Comparison of ENCODE assay signal across 8 cellular contexts in the genomic region with DNA sequence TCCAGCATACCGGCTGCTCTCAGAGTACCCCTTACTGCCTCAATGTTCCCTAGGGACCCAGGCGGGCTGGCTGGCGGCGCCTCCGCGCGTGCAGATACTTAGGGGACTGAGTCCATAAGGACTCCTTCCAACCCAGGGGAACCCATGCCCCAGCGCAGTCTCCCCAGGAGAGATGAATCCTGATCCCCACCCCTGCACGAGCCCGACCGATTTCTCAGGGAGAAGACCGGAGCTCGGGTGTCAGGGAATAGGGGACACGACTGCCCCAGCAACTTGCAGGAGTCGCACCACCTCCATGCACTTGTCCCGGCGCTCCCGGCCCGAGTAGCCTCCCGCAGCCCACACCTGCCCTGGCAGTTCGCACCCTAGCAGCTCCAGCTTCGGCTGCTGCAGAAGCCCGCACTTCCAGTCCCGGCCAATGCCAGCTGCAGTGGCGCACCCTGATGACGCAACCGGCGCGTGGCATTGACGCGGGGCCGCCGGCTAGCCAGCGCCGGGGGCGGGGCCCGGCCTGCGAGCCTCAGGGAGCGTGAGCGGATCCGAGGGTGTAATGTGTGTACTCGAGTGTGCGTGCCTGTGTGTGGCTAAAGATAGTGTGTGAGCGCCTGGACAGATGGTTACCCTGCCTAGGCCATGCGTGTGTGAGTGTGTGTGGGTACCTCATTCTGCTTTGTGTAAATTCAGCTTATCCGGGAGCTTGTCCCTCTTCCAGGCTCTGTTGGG. TPM values are rescaled to one million over a fixed set of nuclear protein-coding genes. Genes with fewer than 3 reads are reported as not detected.
DNase-seq lines count a peak whose midpoint lies in the region; ATAC-seq and TF ChIP-seq lines count a peak whose summit lies in the region.

A gene with protein sequence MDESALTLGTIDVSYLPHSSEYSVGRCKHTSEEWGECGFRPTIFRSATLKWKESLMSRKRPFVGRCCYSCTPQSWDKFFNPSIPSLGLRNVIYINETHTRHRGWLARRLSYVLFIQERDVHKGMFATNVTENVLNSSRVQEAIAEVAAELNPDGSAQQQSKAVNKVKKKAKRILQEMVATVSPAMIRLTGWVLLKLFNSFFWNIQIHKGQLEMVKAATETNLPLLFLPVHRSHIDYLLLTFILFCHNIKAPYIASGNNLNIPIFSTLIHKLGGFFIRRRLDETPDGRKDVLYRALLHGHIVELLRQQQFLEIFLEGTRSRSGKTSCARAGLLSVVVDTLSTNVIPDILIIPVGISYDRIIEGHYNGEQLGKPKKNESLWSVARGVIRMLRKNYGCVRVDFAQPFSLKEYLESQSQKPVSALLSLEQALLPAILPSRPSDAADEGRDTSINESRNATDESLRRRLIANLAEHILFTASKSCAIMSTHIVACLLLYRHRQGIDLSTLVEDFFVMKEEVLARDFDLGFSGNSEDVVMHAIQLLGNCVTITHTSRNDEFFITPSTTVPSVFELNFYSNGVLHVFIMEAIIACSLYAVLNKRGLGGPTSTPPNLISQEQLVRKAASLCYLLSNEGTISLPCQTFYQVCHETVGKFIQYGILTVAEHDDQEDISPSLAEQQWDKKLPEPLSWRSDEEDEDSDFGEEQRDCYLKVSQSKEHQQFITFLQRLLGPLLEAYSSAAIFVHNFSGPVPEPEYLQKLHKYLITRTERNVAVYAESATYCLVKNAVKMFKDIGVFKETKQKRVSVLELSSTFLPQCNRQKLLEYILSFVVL (minus strand): TSS at position 437 of the 723 bp plus-strand sequence. CDS start 1,981 bp downstream, outside the sequence.

- H3K4me3 Mint-ChIP-seq in chondrocyte (ENCODE audit: unreplicated experiment) = peak within 1 kb of the TSS; percentile 81

- H3K4me1 Mint-ChIP-seq in chondrocyte (ENCODE audit: low read depth) = peaks cover 17% of the 10 kb centered on the region

- peak; percentile 96 for DNase-seq in AG08396 (ENCODE audit: low spot score)
- DNase-seq in NCI-H446 (lab: John Stamatoyannopoulos, UW) = peak; percentile 48 to 84
- peak; percentile 98 to 99 for DNase-seq in activated CD4-positive, alpha-beta T cell treated with anti-CD3 and anti-CD28 coated beads for 24 hours (ENCODE audit: low read depth in 2 of 2)
- peak; percentile 97 for DNase-seq in chondrocyte (ENCODE audit: low spot score)
- DNase-seq in kidney tubule cell (ENCODE audit: low spot score) = peak; percentile 92
- DNase-seq in stimulated activated CD4-positive, alpha-beta T cell treated with anti-CD3 and anti-CD28 coated beads, Interleukin-1b, Interleukin-23, amount 100 ng/mL, for 1 hour (ENCODE audit: low read depth in 2 of 2) = peak; percentile 94 to 100

- peak; percentile 20 for TF ChIP-seq CTCF in chondrocyte (IDR thresholded peaks at IDR 0.05)

- peaks cover 18% of the 10 kb centered on the region for H3K9me3 Mint-ChIP-seq in chondrocyte (ENCODE audit: low read depth)

- H3K36me3 Mint-ChIP-seq in chondrocyte (ENCODE audit: low read depth) = peaks cover 10% of the 10 kb centered on the region

- peak; percentile 96 for ATAC-seq in GM18907 (IDR thresholded peaks at IDR 0.05; ENCODE audit: unreplicated experiment)
- ATAC-seq in HG03139 (IDR thresholded peaks at IDR 0.05; ENCODE audit: unreplicated experiment) = peak; percentile 95

- H3K27ac Mint-ChIP-seq in chondrocyte (ENCODE audit: unreplicated experiment) = peak within 1 kb of the TSS; percentile 94

- peaks cover 3% of the 10 kb centered on the region for H3K27me3 Mint-ChIP-seq in chondrocyte (ENCODE audit: low read depth)

RNA-seq across cellular contexts. Expression of the gene that starts here (rescaled TPM):
- total RNA-seq in chondrocyte = 10.8 to 14.1 TPM (median 11.1 TPM) in 3 replicates

Comparison
In these comparisons a context has a peak if more than half of its experiments do, and no peak if none do; other contexts are left out.
1. Peak in every context shown above with its lines: DNase-seq and ATAC-seq.